ENCODE assay signal across 8 cellular contexts in genomic region chr20:34363062-34364012, GRCh38. TPM values are rescaled to one million over a fixed set of nuclear protein-coding genes. Genes with fewer than 3 reads are reported as not detected.
A peak's percentile ranks its signal among the peaks of the same experiment; 100 is the strongest.
DNase-seq lines count a peak whose midpoint lies in the region; ATAC-seq and TF ChIP-seq lines count a peak whose summit lies in the region.

ITCH (plus strand) TSS chr20:34363273; CDS start chr20:34393812, 30,539 bp downstream.

- H3K4me3 ChIP-seq in AG04450 (ENCODE audit: low read depth, low read length): peak within 1 kb of the TSS; percentile 84

- DNase-seq in AG04450 (ENCODE audit: low read depth, low spot score): peak; percentile 86
- DNase-seq in NCI-H226: peak; percentile 94
- peak; percentile 88 for DNase-seq in activated B cell treated with CpG ODN at 0.5 μM for 24 hours
- DNase-seq in caudate nucleus (lab: John Stamatoyannopoulos, UW): peak in 60 of 61 donors; percentile 67 to 97 (median 92)
- DNase-seq in inferior parietal cortex (ENCODE audit: extremely low spot score): peak; percentile 96
- DNase-seq in stimulated activated CD4-positive, alpha-beta T cell treated with anti-CD3 and anti-CD28 coated beads, Interleukin-12 subunit alpha, Interleukin-12 subunit beta, amount 100 ng/mL, for 24 hours (ENCODE audit: low read depth in 2 of 2): peak; percentile 84 to 89

- H3K4me3 Mint-ChIP-seq in activated B cell treated with CpG ODN at 0.5 μM for 24 hours: peak within 1 kb of the TSS; percentile 100

- POLR2A ChIA-PET in AG04450 (lab: Yijun Ruan, JAX) (interaction anchor here (0.6 to 1.6 kb wide), 17 partner anchors 10 to 696 kb away, joined by 3 to 7 read pairs (median 4); partner anchors contain the start of genes ACTL10, AHCY and DYNLRB1), activated B cell treated with CpG ODN at 0.5 μM for 24 hours (lab: Charles Lee) (interaction anchor here (0.6 to 2.0 kb wide), 17 partner anchors 8 to 1179 kb away, joined by 3 to 17 read pairs (median 5); partner anchors contain the start of genes AHCY, DYNLRB1, EIF2S2 and ERGIC3)

- H3K36me3 Mint-ChIP-seq in activated B cell treated with CpG ODN at 0.5 μM for 24 hours (ENCODE audit: low read depth): peaks cover 18% of the 10 kb centered on the region

- peak within 1 kb of the TSS; percentile 99 for H3K27ac Mint-ChIP-seq in activated B cell treated with CpG ODN at 0.5 μM for 24 hours

- CTCF ChIA-PET in AG04450 (lab: Charles Lee): interaction anchor here (1.6 to 2.2 kb wide), 2 partner anchors 51 to 173 kb away, joined by 4 to 20 read pairs; no protein-coding TSS in a partner anchor
- CTCF ChIA-PET in activated B cell treated with CpG ODN at 0.5 μM for 24 hours (lab: Charles Lee): interaction anchor here (1.9 kb wide), 1 partner anchor 51 kb away, joined by 17 read pairs; no protein-coding TSS in a partner anchor

- intact Hi-C loops in activated B cell treated with CpG ODN at 0.5 μM for 24 hours (cut with micrococcal nuclease): loop anchor here (1.0 to 10.0 kb wide), 8 partner anchors 13 to 1594 kb away; partner anchors contain the start of genes AHCY, DYNLRB1, NCOA6 and PIGU

- TF ChIP-seq CTCF in AG04450 (IDR thresholded peaks at IDR 0.05; ENCODE audit: low read depth, low read length): no peak
- no peak for TF ChIP-seq CTCF in activated B cell treated with CpG ODN at 0.5 μM for 24 hours (IDR thresholded peaks at IDR 0.05)

- H3K4me1 Mint-ChIP-seq in activated B cell treated with CpG ODN at 0.5 μM for 24 hours: peaks cover 41% of the 10 kb centered on the region

- peak within 1 kb of the TSS; percentile 81 for H3K27ac ChIP-seq in AG04450 (ENCODE audit: low read depth, low read length)
- peak within 1 kb of the TSS; percentile 90 for H3K27ac ChIP-seq in caudate nucleus (ENCODE audit: low read depth, low read length)

- H3K27me3 ChIP-seq in AG04450 (ENCODE audit: control insufficient read depth, insufficient read depth, low read length): no peaks in the 10 kb centered on the region

- peaks cover 1% of the 10 kb centered on the region for H3K27me3 Mint-ChIP-seq in activated B cell treated with CpG ODN at 0.5 μM for 24 hours

- peak; percentile 95 for ATAC-seq in GM18909 (IDR thresholded peaks at IDR 0.05; ENCODE audit: poor library complexity, unreplicated experiment)
- ATAC-seq in HG03175 (IDR thresholded peaks at IDR 0.05; ENCODE audit: unreplicated experiment): peak; percentile 96
- ATAC-seq in activated B cell treated with CpG ODN at 0.5 μM for 24 hours (ENCODE audit: low read depth): peak; percentile 96

- H3K9me3 ChIP-seq in AG04450 (ENCODE audit: control insufficient read depth, insufficient read depth, low read length): no peaks in the 10 kb centered on the region; the same call in 1 of the 2 replicates

- no peaks in the 10 kb centered on the region for H3K9me3 Mint-ChIP-seq in activated B cell treated with CpG ODN at 0.5 μM for 24 hours

RNA-seq across cellular contexts. Expression of gene ITCH, which starts in this region (rescaled TPM):
- 20.3 and 23.2 TPM in 2 replicates for polyA plus RNA-seq in AG04450 (2011; rRNA removed)
- polyA minus RNA-seq in AG04450 (2011; rRNA and poly(A)+ RNA removed): 38.9 and 46.0 TPM in 2 replicates
- total RNA-seq in activated B cell treated with CpG ODN at 0.5 μM for 24 hours: 62.6 and 66.3 TPM in 2 replicates

Comparison
In these comparisons a context has a peak if more than half of its experiments do, and no peak if none do; other contexts are left out.
1. Peak in every context shown above with its lines: DNase-seq, ATAC-seq, H3K4me3 ChIP-seq and H3K27ac ChIP-seq.